In the genomic region with DNA sequence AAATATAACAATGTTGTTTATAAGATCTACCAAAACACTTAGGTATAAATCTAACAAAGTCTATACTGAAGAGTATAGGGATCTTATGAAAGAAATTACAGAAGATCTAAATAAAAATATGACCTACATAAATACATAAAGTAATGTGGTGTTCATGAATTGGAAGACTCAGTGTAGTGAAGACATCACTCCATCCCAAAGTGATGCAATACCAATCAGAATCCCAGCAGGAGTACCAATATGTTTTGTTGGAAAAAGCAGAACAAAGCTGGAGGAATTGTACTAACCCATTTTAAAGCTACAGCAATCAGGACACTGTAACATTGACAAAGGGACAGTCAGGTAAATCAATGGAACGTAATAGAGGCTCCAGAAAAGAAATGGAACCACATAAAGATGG, we compare ENCODE assay signal across 19 cellular contexts.
DNase-seq lines count a peak whose midpoint lies in the region; ATAC-seq, FAIRE-seq and TF ChIP-seq lines count a peak whose summit lies in the region.
"Had no signal": no experiment of that assay in that cellular context is flagged by ENCODE, and none has a peak within 500 bp of the region (broad histone marks: within the 10 kb centered on the region; RNA-seq: fewer than 3 reads in every experiment).

No MANE protein-coding gene starts in this region.

- H3K4me3 Mint-ChIP-seq in T-helper 17 cell, result no peak overlapping the region
- H3K4me3 Mint-ChIP-seq: B cell; CD4-positive, CD25-positive, alpha-beta regulatory T cell; CD8-positive, alpha-beta T cell; GM23338 had no signal

- no peak overlapping the region for H2BK120ac ChIP-seq in H1 (replicated peaks; ENCODE audit: low read depth, low read length)

- no peak overlapping the region for H4K91ac ChIP-seq in H1 (replicated peaks; ENCODE audit: insufficient read length, low read length)

- CTCF ChIA-PET in H1 (lab: Charles Lee; ENCODE audit: partially characterized antibody), result interaction anchor here (1.5 to 2.0 kb wide), 2 partner anchors 25 to 133 kb away, joined by 5 to 9 read pairs; no protein-coding TSS in a partner anchor

- no peaks in the 10 kb centered on the region for H3K79me1 ChIP-seq in H1 (ENCODE audit: low read depth, low read length)

- H3K9ac ChIP-seq in H1 (replicated peaks in 1 of 4; ENCODE audit: extremely low read depth in 1 of 4, low read depth in 3 of 4, low read length in 3 of 4), result no peak overlapping the region
- H3K9ac ChIP-seq: BLaER1 had no signal

- H3K36me3 ChIP-seq in H1 (ENCODE audit: control insufficient read depth in 2 of 4, insufficient read depth in 4 of 4, low read length in 3 of 4), result no peaks in the 10 kb centered on the region

- no peak for ATAC-seq in T-helper 17 cell
- ATAC-seq in HG02973 (IDR thresholded peaks at IDR 0.05; ENCODE audit: unreplicated experiment), result no peak
- ATAC-seq: CD8-positive, alpha-beta T cell; GM12878; GM23338 had no signal

- peaks cover 0 to 3% of the 10 kb centered on the region in 2 experiments; a peak in 1 of 4 replicates for H3K79me2 ChIP-seq in H1 (ENCODE audit: control insufficient read depth in 1 of 2, insufficient read depth in 2 of 2, low read length in 2 of 2)

- no peak overlapping the region for H2AK5ac ChIP-seq in H1 (ENCODE audit: low read depth, low read length)

- peaks cover 31% of the 10 kb centered on the region for H3K4me1 Mint-ChIP-seq in T-helper 17 cell

- no peaks in the 10 kb centered on the region for H4K20me1 ChIP-seq in H1 (replicated peaks in 1 of 2; ENCODE audit: control insufficient read depth in 1 of 2, insufficient read depth in 2 of 2, low read length in 2 of 2)

- H2BK15ac ChIP-seq in H1 (ENCODE audit: low read length), result no peak overlapping the region

- 89% methylated on average over 1 of the region's 1 CpG; no CpG with 5 or more reads in 1 of the 2 experiments for WGBS in H1 (ENCODE audit: extremely low coverage in 1 of 2, insufficient coverage in 1 of 2, insufficient read length in 1 of 2, insufficient replicate concordance in 2 of 2, low coverage in 1 of 2, low lambda C conversion rate in 2 of 2, missing lambda C conversion rate in 1 of 2), 2 experiments

- DNase-seq in H54 (ENCODE audit: insufficient read length, low spot score) (no peak), T-helper 17 cell (no peak), H1 (ENCODE audit: low read depth in 1 of 2, low spot score in 2 of 2) (no peak), DMS153 (lab: John Stamatoyannopoulos, UW) (no peak), hippocampal formation (lab: John Stamatoyannopoulos, UW) (no peak)
- DNase-seq: Caco-2; CD4-positive, CD25-positive, alpha-beta regulatory T cell; CD8-positive, alpha-beta T cell; DMS79; EL; GDM1; H7 had no signal

- TF ChIP-seq RAD21 in H1 (IDR thresholded peaks at IDR 0.05 in 1 of 2, conservative IDR thresholded peaks at IDR 0.05 in 1 of 2; ENCODE audit: low read depth in 2 of 2, low read length in 2 of 2), result no peak

- no peak for TF ChIP-seq EP300 in H1 (IDR thresholded peaks at IDR 0.05; ENCODE audit: borderline replicate concordance in 1 of 2, low read depth in 2 of 2, low read length in 2 of 2)

- no peak overlapping the region for H2BK5ac ChIP-seq in H1 (ENCODE audit: low read depth, low read length)

- FAIRE-seq in H54 (lab: Jason Lieb, UNC) (peak; percentile 50), H1 (lab: Jason Lieb, UNC) (no peak)
- FAIRE-seq: GM12878, GM19239 had no signal

- POLR2A ChIA-PET in H1 (lab: Charles Lee; ENCODE audit: partially characterized antibody), result no interaction called here

- no peaks in the 10 kb centered on the region for H3K36me3 Mint-ChIP-seq in T-helper 17 cell (ENCODE audit: low read depth)

- H4K8ac ChIP-seq in H1 (ENCODE audit: extremely low read depth, insufficient read depth, low read length), result no peak overlapping the region

- TF ChIP-seq POLR2A in H54 (IDR thresholded peaks at IDR 0.05; ENCODE audit: low read depth, low read length) (no peak), H1 (IDR thresholded peaks at IDR 0.05; ENCODE audit: control extremely low read depth in 1 of 2, low read depth in 2 of 2, low read length in 2 of 2) (no peak)

- H3K14ac ChIP-seq in H1 (ENCODE audit: insufficient read length), result no peak overlapping the region

- no peak for TF ChIP-seq CTCF in H1 (IDR thresholded peaks at IDR 0.05; ENCODE audit: control extremely low read depth in 1 of 3, insufficient read depth in 1 of 3, low read depth in 1 of 3, low read length in 3 of 3)

- peak overlapping the region; percentile 70 for H3K27ac Mint-ChIP-seq in T-helper 17 cell
- H3K27ac Mint-ChIP-seq: B cell, GM23338 had no signal

- no peak overlapping the region for H3K18ac ChIP-seq in H1 (ENCODE audit: extremely low read depth, low read length)

- H2BK12ac ChIP-seq in H1 (ENCODE audit: low read depth, low read length), result no peak overlapping the region

- no peak overlapping the region for H3K56ac ChIP-seq in H1 (replicated peaks; ENCODE audit: insufficient read length, low read depth, low read length)

- no peaks in the 10 kb centered on the region for H3K23me2 ChIP-seq in H1 (ENCODE audit: low read depth, low read length)

- no peaks in the 10 kb centered on the region for H3K27me3 ChIP-seq in H1 (replicated peaks in 1 of 4; ENCODE audit: control insufficient read depth in 3 of 4, extremely low read depth in 1 of 4, insufficient read depth in 3 of 4, low read length in 3 of 4)
- H3K27me3 ChIP-seq: BLaER1 had no signal

- H3K27me3 Mint-ChIP-seq in T-helper 17 cell, result no peaks in the 10 kb centered on the region
- H3K27me3 Mint-ChIP-seq: B cell; CD4-positive, CD25-positive, alpha-beta regulatory T cell had no signal

- no peak overlapping the region for H3K23ac ChIP-seq in H1 (ENCODE audit: insufficient read length)

- H4K5ac ChIP-seq in H1 (ENCODE audit: insufficient read length, low read depth, low read length), result no peak overlapping the region

- H3K27ac ChIP-seq in H1 (ENCODE audit: low read depth, low read length), result no peak overlapping the region
- H3K27ac ChIP-seq: BLaER1, C4-2B had no signal

- no peaks in the 10 kb centered on the region for H3K9me3 ChIP-seq in T-helper 17 cell (ENCODE audit: control insufficient read depth, low read length, poor library complexity, severe bottlenecking)
- H3K9me3 ChIP-seq in H1 (ENCODE audit: insufficient read depth in 2 of 2, low read depth in 1 of 2, low read length in 1 of 2), result no peaks in the 10 kb centered on the region

- no peak overlapping the region for H2BK20ac ChIP-seq in H1 (ENCODE audit: low read length)

- H3K4me1 ChIP-seq in H1 (replicated peaks in 1 of 4; ENCODE audit: control insufficient read depth in 3 of 4, insufficient read depth in 4 of 4, low read length in 3 of 4), result peaks cover 0 to 3% (median 0%) of the 10 kb centered on the region in 4 experiments; a peak in 2 of 7 replicates
- H3K4me1 ChIP-seq: Caco-2 had no signal

- H3K4ac ChIP-seq in H1 (replicated peaks; ENCODE audit: insufficient read length, low read depth, low read length), result no peak overlapping the region

- no peak overlapping the region for H3K4me2 ChIP-seq in H1 (ENCODE audit: insufficient read depth in 1 of 2, low read depth in 2 of 2, low read length in 2 of 2)
- H3K4me2 ChIP-seq: BLaER1, GM23338 had no signal

- no peak overlapping the region for H2AFZ ChIP-seq in H1 (ENCODE audit: low read length)
- H2AFZ ChIP-seq: GM23338 had no signal

- H3K4me3 ChIP-seq in H1 (ENCODE audit: extremely low read depth in 1 of 4, insufficient read depth in 2 of 4, low read depth in 3 of 4, low read length in 4 of 4), result no peak overlapping the region
- H3K4me3 ChIP-seq: BLaER1, GM12878, GM23338 had no signal

TF ChIP-seq in H1, 55 proteins besides CTCF, POLR2A, EP300 and RAD21:
- TF ChIP-seq JUND (IDR thresholded peaks at IDR 0.05; ENCODE audit: low read length) (no peak), CHD1 (IDR thresholded peaks at IDR 0.05; ENCODE audit: low read depth, low read length) (no peak), CEBPB (IDR thresholded peaks at IDR 0.05; ENCODE audit: low read depth, low read length) (peak; percentile 30; the same call in 1 of the 2 replicates), MAFK (IDR thresholded peaks at IDR 0.05; ENCODE audit: low read depth, low read length) (no peak)
- TF ChIP-seq, protein P1, sequence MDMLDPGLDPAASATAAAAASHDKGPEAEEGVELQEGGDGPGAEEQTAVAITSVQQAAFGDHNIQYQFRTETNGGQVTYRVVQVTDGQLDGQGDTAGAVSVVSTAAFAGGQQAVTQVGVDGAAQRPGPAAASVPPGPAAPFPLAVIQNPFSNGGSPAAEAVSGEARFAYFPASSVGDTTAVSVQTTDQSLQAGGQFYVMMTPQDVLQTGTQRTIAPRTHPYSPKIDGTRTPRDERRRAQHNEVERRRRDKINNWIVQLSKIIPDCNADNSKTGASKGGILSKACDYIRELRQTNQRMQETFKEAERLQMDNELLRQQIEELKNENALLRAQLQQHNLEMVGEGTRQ (IDR thresholded peaks at IDR 0.05; ENCODE audit: low read length), result no peak
